Comparison of ENCODE assay signal across 10 cellular contexts in the genomic region with DNA sequence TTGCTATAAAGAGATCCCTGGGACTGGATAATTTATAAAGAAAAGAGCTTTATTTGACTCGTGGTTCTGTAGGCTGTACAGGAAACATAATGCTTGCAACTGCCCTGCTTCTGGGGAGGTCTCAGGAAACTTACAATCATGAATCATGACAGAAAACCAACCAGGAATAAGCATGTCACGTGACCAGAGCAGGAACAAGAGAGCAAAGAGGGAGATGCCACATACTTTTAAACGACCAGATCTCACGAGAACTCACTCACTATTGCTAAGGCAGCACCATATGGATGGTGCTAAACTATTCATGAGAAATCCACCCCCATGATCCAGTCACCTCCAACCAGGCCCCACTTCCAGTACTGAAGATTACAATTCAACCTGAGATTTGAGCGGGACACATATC. TPM values are rescaled to one million over a fixed set of nuclear protein-coding genes. Genes with fewer than 3 reads are reported as not detected.
A peak's percentile ranks its signal among the peaks of the same experiment; 100 is the strongest.
DNase-seq lines count a peak whose midpoint lies in the region; ATAC-seq, FAIRE-seq and TF ChIP-seq lines count a peak whose summit lies in the region.
"Had no signal": no experiment of that assay in that cellular context is flagged by ENCODE, and none has a peak within 500 bp of the region (broad histone marks: within the 10 kb centered on the region; RNA-seq: fewer than 3 reads in every experiment).

No MANE protein-coding gene starts in this region.

- no peak overlapping the region for H3K4me3 ChIP-seq in Jurkat, Clone E6-1 (ENCODE audit: low read length)
- no peak overlapping the region for H3K4me3 ChIP-seq in lower lobe of right lung
- no peak overlapping the region for H3K4me3 ChIP-seq in small intestine (ENCODE audit: low read depth in 1 of 2, low read length in 2 of 2)

- no peaks in the 10 kb centered on the region for H3K27me3 ChIP-seq in CD4-positive, alpha-beta T cell (ENCODE audit: control insufficient read depth, insufficient read depth, low read length)
- H3K27me3 ChIP-seq in lower lobe of right lung (ENCODE audit: low read depth) (no peaks in the 10 kb centered on the region), small intestine (ENCODE audit: control insufficient read depth in 2 of 2, insufficient read depth in 2 of 2, low read length in 2 of 2) (no peaks in the 10 kb centered on the region)

- no peaks in the 10 kb centered on the region for H3K27me3 Mint-ChIP-seq in CD4-positive, alpha-beta T cell
- no peaks in the 10 kb centered on the region for H3K27me3 Mint-ChIP-seq in activated naive CD8-positive, alpha-beta T cell

- no peak for FAIRE-seq in small intestine (lab: Jason Lieb, UNC)
- FAIRE-seq: frontal cortex, TTC549 had no signal

- no peak for ATAC-seq in CD4-positive, alpha-beta T cell (ENCODE audit: poor library complexity)
- ATAC-seq in lower lobe of right lung = no peak

- no peak overlapping the region for H3K4me3 Mint-ChIP-seq in CD4-positive, alpha-beta T cell
- no peak overlapping the region for H3K4me3 Mint-ChIP-seq in activated naive CD8-positive, alpha-beta T cell

- POLR2A ChIA-PET in CD4-positive, alpha-beta T cell (lab: Charles Lee) = no interaction called here

- 58 to 85% (median 70%) methylated on average over 5 of the region's 5 CpGs for WGBS in small intestine, 3 donors

- intact Hi-C loops in CD4-positive, alpha-beta T cell (cut with DNase I, micrococcal nuclease) = no loop called here
- intact Hi-C loops in lower lobe of right lung (cut with DNase I) = no loop called here

- DNase-seq in CD4-positive, alpha-beta T cell = no peak
- DNase-seq in Jurkat, Clone E6-1 (ENCODE audit: low read depth, low spot score) = peak; percentile 64
- no peak for DNase-seq in lower lobe of right lung
- DNase-seq in NCI-H187 treated with DMSO at 0.1 percent for 48 hours (lab: John Stamatoyannopoulos, UW) = no peak
- DNase-seq in small intestine = no peak
- DNase-seq in pons (ENCODE audit: low spot score) = no peak
- DNase-seq in stimulated activated naive CD4-positive, alpha-beta T cell treated with Interleukin-2 at 50 U/mL for 16 hours (lab: John Stamatoyannopoulos, UW) = no peak

- H3K4me1 ChIP-seq in lower lobe of right lung (peaks cover 18% of the 10 kb centered on the region), small intestine (ENCODE audit: control insufficient read depth in 2 of 2, insufficient read depth in 1 of 2, low read depth in 1 of 2, low read length in 1 of 2) (no peaks in the 10 kb centered on the region)

- CTCF ChIA-PET in CD4-positive, alpha-beta T cell (lab: Charles Lee) = interaction anchor here (0.7 kb wide), 1 partner anchor 54 kb away, joined by 3 read pairs; no protein-coding TSS in a partner anchor

- no peak overlapping the region for H3K27ac ChIP-seq in CD4-positive, alpha-beta T cell (ENCODE audit: low read depth, low read length)
- H3K27ac ChIP-seq in lower lobe of right lung (peak overlapping the region; percentile 28), small intestine (ENCODE audit: low read depth in 1 of 2, low read length in 1 of 2) (no peak overlapping the region)

- H3K36me3 ChIP-seq in lower lobe of right lung (peaks cover 20% of the 10 kb centered on the region), small intestine (ENCODE audit: control insufficient read depth in 2 of 2, insufficient read depth in 2 of 2, low read length in 2 of 2) (peaks cover 0 to 2% of the 10 kb centered on the region in 2 donors)

- H3K9me3 Mint-ChIP-seq in CD4-positive, alpha-beta T cell = no peaks in the 10 kb centered on the region
- H3K9me3 Mint-ChIP-seq in activated naive CD8-positive, alpha-beta T cell (ENCODE audit: low read depth) = no peaks in the 10 kb centered on the region

- no peak for TF ChIP-seq CTCF in CD4-positive, alpha-beta T cell (IDR thresholded peaks at IDR 0.05)
- TF ChIP-seq CTCF in lower lobe of right lung (IDR thresholded peaks at IDR 0.05) = no peak

- no peaks in the 10 kb centered on the region for H3K9me3 ChIP-seq in CD4-positive, alpha-beta T cell (ENCODE audit: control insufficient read depth, low read length)
- H3K9me3 ChIP-seq in lower lobe of right lung (no peaks in the 10 kb centered on the region), small intestine (ENCODE audit: control insufficient read depth, low read depth) (no peaks in the 10 kb centered on the region)

- peaks cover 10% of the 10 kb centered on the region for H3K4me1 Mint-ChIP-seq in CD4-positive, alpha-beta T cell (ENCODE audit: low read depth)
- peaks cover 14% of the 10 kb centered on the region for H3K4me1 Mint-ChIP-seq in activated naive CD8-positive, alpha-beta T cell (ENCODE audit: low read depth)

- peak overlapping the region; percentile 25 for H3K27ac Mint-ChIP-seq in CD4-positive, alpha-beta T cell
- H3K27ac Mint-ChIP-seq in activated naive CD8-positive, alpha-beta T cell = peak overlapping the region; percentile 59

- peaks cover 24% of the 10 kb centered on the region for H3K36me3 Mint-ChIP-seq in CD4-positive, alpha-beta T cell (ENCODE audit: low read depth)
- H3K36me3 Mint-ChIP-seq in activated naive CD8-positive, alpha-beta T cell = peaks cover 8% of the 10 kb centered on the region

RNA-seq across cellular contexts. Expression of gene RCC1, which starts 49.8 kb away (rescaled TPM):
- total RNA-seq in CD4-positive, alpha-beta T cell = 1 to 10 TPM; 8.5 to 9.9 TPM
- 157 TPM for polyA plus RNA-seq in Jurkat, Clone E6-1 (2012; ENCODE audit: insufficient read depth, insufficient read length)
- total RNA-seq in lower lobe of right lung = 29.1 TPM
- 10 to 100 TPM; 31.1 to 69.5 (median 33.3) TPM for polyA plus RNA-seq in small intestine
